Comparison of ENCODE assay signal across 1 cellular context in the genomic region with DNA sequence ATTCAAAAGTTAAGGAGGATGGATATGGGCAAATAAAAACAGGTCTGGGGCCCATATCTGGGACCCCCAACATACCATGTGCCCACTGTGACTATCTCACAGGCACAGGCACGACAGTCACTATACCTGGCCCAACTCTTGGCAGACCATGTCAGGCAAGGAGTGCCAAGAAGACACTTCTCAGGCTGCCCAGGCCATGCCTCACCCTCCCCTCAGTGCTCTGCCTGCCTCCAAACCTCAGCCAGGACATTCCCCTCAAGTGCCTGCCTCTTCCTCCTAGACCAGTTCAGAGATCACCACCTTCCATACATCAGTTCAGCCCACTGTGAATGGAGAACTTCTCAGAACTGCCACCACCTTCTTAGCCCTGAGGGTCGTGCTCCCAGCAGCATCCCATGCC.
TF ChIP-seq lines count a peak whose summit lies in the region.

No MANE protein-coding gene starts in this region.

TF ChIP-seq in endothelial cell of umbilical vein, 7 proteins besides CTCF, POLR2A, EP300 and RAD21:
- TF ChIP-seq, protein P1, sequence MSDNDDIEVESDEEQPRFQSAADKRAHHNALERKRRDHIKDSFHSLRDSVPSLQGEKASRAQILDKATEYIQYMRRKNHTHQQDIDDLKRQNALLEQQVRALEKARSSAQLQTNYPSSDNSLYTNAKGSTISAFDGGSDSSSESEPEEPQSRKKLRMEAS (IDR thresholded peaks at IDR 0.05; ENCODE audit: insufficient read depth, insufficient read length), result no peak
- TF ChIP-seq GATA2 (IDR thresholded peaks at IDR 0.05; ENCODE audit: insufficient read depth, insufficient read length, low read depth, low read length) (no peak), JUN (IDR thresholded peaks at IDR 0.05; ENCODE audit: borderline replicate concordance, insufficient read depth, insufficient read length, low read depth) (no peak), FOS (IDR thresholded peaks at IDR 0.05; ENCODE audit: borderline replicate concordance, insufficient read depth, low read length) (no peak), MYC (IDR thresholded peaks at IDR 0.05; ENCODE audit: low read depth, low read length) (no peak), EZH2 (IDR thresholded peaks at IDR 0.05; ENCODE audit: borderline replicate concordance, low read depth, low read length, severe bottlenecking) (no peak), POLR2AphosphoS5 (IDR thresholded peaks at IDR 0.05; ENCODE audit: insufficient read depth, low read depth, low read length) (no peak)
TF ChIP-seq in endothelial cell of umbilical vein: peak in this region for 0.
